Comparison of ENCODE assay signal across 8 cellular contexts in genomic region chr3:150384517-150385212, GRCh38. TPM values are rescaled to one million over a fixed set of nuclear protein-coding genes. Genes with fewer than 3 reads are reported as not detected.
DNase-seq lines count a peak whose midpoint lies in the region; ATAC-seq and TF ChIP-seq lines count a peak whose summit lies in the region.

No MANE protein-coding gene starts in this region.

- H3K36me3 Mint-ChIP-seq in stimulated activated naive CD8-positive, alpha-beta T cell treated with anti-CD3 and anti-CD28 coated beads, Interleukin-15, Interleukin-2, amounts not matched to agents 100 ng/mL and 50 ng/mL, for 24 hours (ENCODE audit: low read depth): no peaks in the 10 kb centered on the region

- no peaks in the 10 kb centered on the region for H3K27me3 Mint-ChIP-seq in stimulated activated naive CD8-positive, alpha-beta T cell treated with anti-CD3 and anti-CD28 coated beads, Interleukin-15, Interleukin-2, amounts not matched to agents 100 ng/mL and 50 ng/mL, for 24 hours

- H3K4me1 Mint-ChIP-seq in stimulated activated naive CD8-positive, alpha-beta T cell treated with anti-CD3 and anti-CD28 coated beads, Interleukin-15, Interleukin-2, amounts not matched to agents 100 ng/mL and 50 ng/mL, for 24 hours (ENCODE audit: low read depth): peaks cover 45% of the 10 kb centered on the region

- ATAC-seq in HG03066 (IDR thresholded peaks at IDR 0.05; ENCODE audit: low read depth, unreplicated experiment): peak; percentile 99

- H3K9me3 Mint-ChIP-seq in stimulated activated naive CD8-positive, alpha-beta T cell treated with anti-CD3 and anti-CD28 coated beads, Interleukin-15, Interleukin-2, amounts not matched to agents 100 ng/mL and 50 ng/mL, for 24 hours: no peaks in the 10 kb centered on the region

- no peaks in the 10 kb centered on the region for H3K36me3 ChIP-seq in adrenal gland (replicated peaks in 1 of 2)

- H3K27ac Mint-ChIP-seq in stimulated activated naive CD8-positive, alpha-beta T cell treated with anti-CD3 and anti-CD28 coated beads, Interleukin-15, Interleukin-2, amounts not matched to agents 100 ng/mL and 50 ng/mL, for 24 hours: peak overlapping the region; percentile 97

- no peaks in the 10 kb centered on the region for H3K27me3 ChIP-seq in adrenal gland

- H3K9me3 ChIP-seq in adrenal gland (replicated peaks in 1 of 3): no peaks in the 10 kb centered on the region

- H3K4me1 ChIP-seq in adrenal gland (replicated peaks in 1 of 2): no peaks in the 10 kb centered on the region

- no peak overlapping the region for H3K4me3 ChIP-seq in adrenal gland

- 59 to 66% (median 61%) methylated on average over 14 of the region's 14 CpGs for WGBS in adrenal gland, 4 donors

- no peak overlapping the region for H3K27ac ChIP-seq in adrenal gland

- intact Hi-C loops in adrenal gland (cut with DNase I): no loop called here

- TF ChIP-seq POLR2A in adrenal gland (IDR thresholded peaks at IDR 0.05): no peak

- TF ChIP-seq CTCF in adrenal gland (IDR thresholded peaks at IDR 0.05): peak in 2 of 6 experiments; percentile 26 to 36

- DNase-seq in stimulated activated naive CD4-positive, alpha-beta T cell (lab: John Stamatoyannopoulos, UW): peak; percentile 3 to 70 (median 40)
- no peak for DNase-seq in stimulated activated naive CD4-positive, alpha-beta T cell treated with Interleukin-2 at 50 U/mL for 16 hours (lab: John Stamatoyannopoulos, UW)
- peak; percentile 75 for DNase-seq in SHP77 treated with DMSO at 0.1 percent for 48 hours (lab: John Stamatoyannopoulos, UW)
- peak in 6 of 7 donors; percentile 13 to 65 (median 42) for DNase-seq in adrenal gland
- peak; percentile 95 for DNase-seq in left kidney (ENCODE audit: low read depth, low spot score)
- DNase-seq in EL: no peak

- peak overlapping the region; percentile 82 for H3K4me3 Mint-ChIP-seq in stimulated activated naive CD8-positive, alpha-beta T cell treated with anti-CD3 and anti-CD28 coated beads, Interleukin-15, Interleukin-2, amounts not matched to agents 100 ng/mL and 50 ng/mL, for 24 hours

RNA-seq across cellular contexts. Expression of gene TSC22D2, which starts 23.4 kb away (rescaled TPM):
- total RNA-seq in adrenal gland: 10 to 100 TPM in 7 of 8 donors, 1 to 10 TPM in 1; 8.3 to 22.6 (median 19.1) TPM
- 10 to 100 TPM; 11.9 to 16.7 (median 15.8) TPM for polyA plus RNA-seq in adrenal gland

Comparison
In these comparisons a context has a peak if more than half of its experiments do, and no peak if none do; other contexts are left out.
1. DNase-seq: peak in stimulated activated naive CD4-positive, alpha-beta T cell (6 of 6), SHP77 treated with DMSO at 0.1 percent for 48 hours (single experiment), adrenal gland (6 of 7) and left kidney (single experiment); none in stimulated activated naive CD4-positive, alpha-beta T cell treated with Interleukin-2 at 50 U/mL for 16 hours (single experiment) and EL (single experiment).